ENCODE assay signal across 29 cellular contexts in the genomic region with DNA sequence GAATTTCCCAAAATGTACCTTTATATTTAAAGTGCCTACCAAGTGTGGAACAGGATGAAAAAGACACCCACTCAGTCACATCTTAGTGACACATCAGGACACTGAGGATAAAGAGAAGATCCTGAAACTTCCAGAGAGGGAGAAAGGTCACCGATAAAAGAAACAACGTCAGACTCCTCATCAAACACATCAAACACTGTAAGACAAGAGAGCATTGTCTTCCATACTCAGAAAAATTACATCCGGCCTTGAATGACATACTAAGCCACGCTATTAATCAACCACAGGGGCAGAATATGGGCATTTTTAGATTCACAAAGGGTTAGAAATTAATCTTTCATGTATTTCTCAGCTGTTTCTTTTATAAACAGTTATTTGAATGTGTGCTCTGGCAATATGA.
"Had no signal": no experiment of that assay in that cellular context is flagged by ENCODE, and none has a peak within 500 bp of the region (broad histone marks: within the 10 kb centered on the region; RNA-seq: fewer than 3 reads in every experiment).

No MANE protein-coding gene starts in this region.

- DNase-seq: hypothalamus; kidney glomerular epithelial cell; left colon; left lung; lower lobe of right lung; mammary epithelial cell; mesenchymal stem cell; naive thymus-derived CD8-positive, alpha-beta T cell; occipital lobe; ovary; retina; right cardiac atrium; stimulated activated CD4-positive, alpha-beta T cell treated with anti-CD3 and anti-CD28 coated beads, Interleukin-12 subunit alpha, Interleukin-12 subunit beta, amount 100 ng/mL, for 4 hours; stimulated activated CD4-positive, alpha-beta T cell treated with anti-CD3 and anti-CD28 coated beads, Interleukin-15, amount 100 ng/mL, for 24 hours; stimulated activated CD4-positive, alpha-beta T cell treated with anti-CD3 and anti-CD28 coated beads, Interleukin-2, amount 100 ng/mL, for 24 hours; stimulated activated CD4-positive, alpha-beta T cell treated with anti-CD3 and anti-CD28 coated beads, Interleukin-4, amount 100 ng/mL, for 1 hour; stimulated activated naive B cell treated with anti-CD40 and anti-IgM and Interleukin-4, amounts not matched to agents 10 μg/mL and 1 μg/mL and 100 μg/mL, for 72 hours; stimulated activated naive CD8-positive, alpha-beta T cell treated with anti-CD3 and anti-CD28 coated beads, Interleukin-15, Interleukin-2, amounts not matched to agents 100 U/mL and 50 U/mL, for 24 hours; stomach; tibial artery; trophoblast cell; upper lobe of right lung; uterus had no signal

- H3K27me3 Mint-ChIP-seq: progenitor cell of endocrine pancreas; stimulated activated naive B cell treated with anti-CD40 and anti-IgM and Interleukin-4, amounts not matched to agents 10 μg/mL and 1 μg/mL and 100 μg/mL, for 72 hours had no signal

- H3K27ac ChIP-seq: left lung, lower lobe of right lung, neural progenitor cell, neutrophil, ovary, skin epidermis, stomach, thoracic aorta, tibial artery, upper lobe of right lung, uterus had no signal

- H3K4me2 ChIP-seq: neural progenitor cell had no signal

- H3K4me3 Mint-ChIP-seq: naive thymus-derived CD8-positive, alpha-beta T cell; nephron; neural progenitor cell; stimulated activated naive B cell treated with anti-CD40 and anti-IgM and Interleukin-4, amounts not matched to agents 10 μg/mL and 1 μg/mL and 100 μg/mL, for 72 hours had no signal

- H3K4me1 ChIP-seq: lower lobe of right lung, stomach, upper lobe of right lung, uterus had no signal

- H3K36me3 Mint-ChIP-seq: naive thymus-derived CD8-positive, alpha-beta T cell; neural progenitor cell; stimulated activated naive B cell treated with anti-CD40 and anti-IgM and Interleukin-4, amounts not matched to agents 10 μg/mL and 1 μg/mL and 100 μg/mL, for 72 hours had no signal

- H3K36me3 ChIP-seq: left lung, lower lobe of right lung, neural progenitor cell, neutrophil, ovary, stomach, thoracic aorta, tibial artery, upper lobe of right lung, uterus had no signal

- H3K27ac Mint-ChIP-seq: naive thymus-derived CD8-positive, alpha-beta T cell; neural progenitor cell; progenitor cell of endocrine pancreas; stimulated activated naive B cell treated with anti-CD40 and anti-IgM and Interleukin-4, amounts not matched to agents 10 μg/mL and 1 μg/mL and 100 μg/mL, for 72 hours had no signal

- H2AFZ ChIP-seq: neural progenitor cell had no signal

- H3K27me3 ChIP-seq: left lung, neural progenitor cell, neutrophil, ovary, stomach, tibial artery, upper lobe of right lung, uterus had no signal

- H3K9me3 Mint-ChIP-seq: nephron, neural progenitor cell had no signal

- H3K4me3 ChIP-seq: left lung, lower lobe of right lung, neural progenitor cell, ovary, skin epidermis, stomach, thoracic aorta, tibial artery, upper lobe of right lung, uterus had no signal

- H3K4me1 Mint-ChIP-seq: naive thymus-derived CD8-positive, alpha-beta T cell; stimulated activated naive B cell treated with anti-CD40 and anti-IgM and Interleukin-4, amounts not matched to agents 10 μg/mL and 1 μg/mL and 100 μg/mL, for 72 hours had no signal

- H3K9me3 ChIP-seq: left lung, lower lobe of right lung, neutrophil, ovary, stomach, thoracic aorta, tibial artery, upper lobe of right lung, uterus had no signal
